ENCODE assay signal across 7 cellular contexts in the genomic region with DNA sequence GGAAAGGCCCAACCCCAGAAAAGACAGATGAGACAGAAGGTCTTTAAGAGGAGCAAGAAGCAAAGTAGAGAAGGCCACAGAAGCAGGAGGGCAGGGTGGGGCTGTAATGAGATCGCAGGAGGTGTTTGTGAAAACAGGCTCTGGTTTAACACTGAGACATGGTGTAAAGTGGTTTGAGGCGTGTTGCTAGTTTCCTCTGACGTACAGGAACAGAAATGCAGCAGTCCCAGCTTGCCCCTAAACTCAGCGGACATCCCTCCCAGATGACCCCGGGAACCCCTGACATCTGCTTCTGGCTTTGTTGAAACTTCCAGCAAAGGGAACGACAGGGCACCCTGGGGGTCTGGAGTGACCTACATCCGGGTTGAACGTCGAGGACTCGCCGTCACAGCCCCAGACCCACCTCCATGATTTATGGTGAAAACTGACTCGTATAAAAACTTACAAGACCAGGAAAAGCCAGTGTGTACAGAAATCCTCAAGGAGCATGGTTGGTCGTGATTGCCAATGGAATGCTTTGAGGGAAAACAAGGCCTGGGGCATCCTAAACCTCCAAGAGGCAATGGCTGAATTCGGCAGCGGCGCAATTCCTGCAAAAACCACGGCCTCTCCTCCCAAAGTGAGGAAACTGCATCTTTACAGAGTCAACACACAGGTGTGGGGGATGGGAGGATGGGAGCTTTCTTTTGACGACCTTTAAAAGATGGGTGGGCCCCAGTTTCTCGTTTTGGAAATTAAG. TPM values are rescaled to one million over a fixed set of nuclear protein-coding genes. Genes with fewer than 3 reads are reported as not detected.
DNase-seq lines count a peak whose midpoint lies in the region; ATAC-seq and TF ChIP-seq lines count a peak whose summit lies in the region.

No MANE protein-coding gene starts in this region.

- intact Hi-C loops in activated B cell treated with CpG ODN at 0.5 μM for 24 hours (cut with micrococcal nuclease) (no loop called here), body of pancreas (cut with DNase I) (no loop called here)

- H3K4me3 ChIP-seq in body of pancreas (no peak overlapping the region), mesodermal cell (ENCODE audit: extremely low read depth, insufficient read depth, low read length, poor library complexity, severe bottlenecking) (no peak overlapping the region)

- no peaks in the 10 kb centered on the region for H3K27me3 Mint-ChIP-seq in activated B cell treated with CpG ODN at 0.5 μM for 24 hours

- ATAC-seq in activated B cell treated with CpG ODN at 0.5 μM for 24 hours (ENCODE audit: low read depth) (peak; percentile 31), body of pancreas (no peak), HG03521 (IDR thresholded peaks at IDR 0.05; ENCODE audit: unreplicated experiment) (no peak), HG03097 (IDR thresholded peaks at IDR 0.05; ENCODE audit: low FRiP score, unreplicated experiment) (no peak)

- no peak for TF ChIP-seq POLR2A in body of pancreas (IDR thresholded peaks at IDR 0.05)

- peaks cover 4% of the 10 kb centered on the region for H3K9me3 Mint-ChIP-seq in activated B cell treated with CpG ODN at 0.5 μM for 24 hours

- peak overlapping the region; percentile 54 for H3K27ac Mint-ChIP-seq in activated B cell treated with CpG ODN at 0.5 μM for 24 hours

- POLR2A ChIA-PET in activated B cell treated with CpG ODN at 0.5 μM for 24 hours (lab: Charles Lee) = no interaction called here

- peaks cover 36% of the 10 kb centered on the region for H3K4me1 Mint-ChIP-seq in activated B cell treated with CpG ODN at 0.5 μM for 24 hours

- H3K9me3 ChIP-seq in body of pancreas (no peaks in the 10 kb centered on the region), mesodermal cell (ENCODE audit: control insufficient read depth, low read length) (peaks cover 13% of the 10 kb centered on the region)

- no peak overlapping the region for H3K4me3 Mint-ChIP-seq in activated B cell treated with CpG ODN at 0.5 μM for 24 hours

- no peaks in the 10 kb centered on the region for H3K27me3 ChIP-seq in body of pancreas

- H3K27ac ChIP-seq in body of pancreas (peak overlapping the region in 3 of 4 donors; percentile 15 to 50 (median 21)), mesodermal cell (ENCODE audit: low read depth, low read length, severe bottlenecking) (peak overlapping the region; percentile 86), substantia nigra (ENCODE audit: low read depth, low read length, poor library complexity, severe bottlenecking) (peak overlapping the region; percentile 31)

- no peak for TF ChIP-seq CTCF in activated B cell treated with CpG ODN at 0.5 μM for 24 hours (IDR thresholded peaks at IDR 0.05)
- TF ChIP-seq CTCF in body of pancreas (IDR thresholded peaks at IDR 0.05) = no peak

- H3K36me3 ChIP-seq in body of pancreas (replicated peaks in 1 of 2; ENCODE audit: insufficient read depth in 1 of 2, low read depth in 2 of 2) (peaks cover 0 to 4% of the 10 kb centered on the region in 2 donors), mesodermal cell (ENCODE audit: control insufficient read depth, insufficient read depth, low read length) (peaks cover 37% of the 10 kb centered on the region)

- WGBS in body of pancreas, 2 donors = 68 to 70% methylated on average over 19 of the region's 19 CpGs
- 40 to 59% methylated on average over 10 to 19 of the region's 19 CpGs for WGBS in mesodermal cell (ENCODE audit: insufficient coverage in 2 of 2), 2 experiments

- CTCF ChIA-PET in activated B cell treated with CpG ODN at 0.5 μM for 24 hours (lab: Charles Lee) = no interaction called here

- H3K4me1 ChIP-seq in body of pancreas (peaks cover 56% of the 10 kb centered on the region), mesodermal cell (ENCODE audit: control insufficient read depth, insufficient read depth, low read length, poor library complexity, severe bottlenecking) (peaks cover 24% of the 10 kb centered on the region)

- DNase-seq in activated B cell treated with CpG ODN at 0.5 μM for 24 hours (no peak), body of pancreas (peak in 1 of 4 donors; percentile 31), substantia nigra (lab: John Stamatoyannopoulos, UW) (no peak), NCI-H82 treated with DMSO at 0.1 percent for 48 hours (lab: John Stamatoyannopoulos, UW; ENCODE audit: unreplicated experiment) (no peak)

- H3K36me3 Mint-ChIP-seq in activated B cell treated with CpG ODN at 0.5 μM for 24 hours (ENCODE audit: low read depth) = peaks cover 53% of the 10 kb centered on the region

RNA-seq across cellular contexts. Expression of a gene that starts 25.8 kb away (rescaled TPM):
- 124 and 126 TPM in 2 replicates for total RNA-seq in activated B cell treated with CpG ODN at 0.5 μM for 24 hours
- 10 to 100 TPM; 24.9 to 25.7 TPM for total RNA-seq in body of pancreas
- 112 TPM for polyA plus RNA-seq in mesodermal cell (2013, experiment 1 of 2)
- 88.5 TPM for polyA plus RNA-seq in mesodermal cell (2013, experiment 2 of 2)

Comparison
In these comparisons a context has a peak if more than half of its experiments do, and no peak if none do; other contexts are left out.
1. H3K27ac ChIP-seq: peak in every context shown above with its lines; median percentile 86 in mesodermal cell; 31 in substantia nigra; 21 in body of pancreas.